In the genomic region with DNA sequence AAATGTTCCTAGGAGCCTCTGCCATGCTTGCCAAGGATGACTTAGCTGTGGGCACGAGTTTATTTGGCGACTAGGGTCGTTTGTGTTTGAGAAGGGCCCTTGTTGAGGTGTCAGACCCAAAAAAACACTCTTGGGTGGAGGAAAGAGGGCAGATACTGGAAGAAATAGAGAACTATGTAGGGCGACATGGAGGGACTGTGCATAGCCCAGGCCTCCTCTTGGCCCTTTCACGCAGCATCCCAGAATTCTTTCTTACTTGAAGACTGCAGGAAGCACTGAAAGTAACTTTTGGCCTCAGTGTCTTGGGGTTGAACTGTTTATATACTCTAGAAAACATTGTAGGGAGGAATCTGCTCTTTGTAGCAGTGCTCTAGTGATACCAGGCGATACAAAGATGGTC, we compare ENCODE assay signal across 1 cellular context.
TF ChIP-seq lines count a peak whose summit lies in the region.

No MANE protein-coding gene starts in this region.

TF ChIP-seq in K562, 482 proteins besides CTCF, POLR2A, EP300 and RAD21:
- TF ChIP-seq, protein P1, sequence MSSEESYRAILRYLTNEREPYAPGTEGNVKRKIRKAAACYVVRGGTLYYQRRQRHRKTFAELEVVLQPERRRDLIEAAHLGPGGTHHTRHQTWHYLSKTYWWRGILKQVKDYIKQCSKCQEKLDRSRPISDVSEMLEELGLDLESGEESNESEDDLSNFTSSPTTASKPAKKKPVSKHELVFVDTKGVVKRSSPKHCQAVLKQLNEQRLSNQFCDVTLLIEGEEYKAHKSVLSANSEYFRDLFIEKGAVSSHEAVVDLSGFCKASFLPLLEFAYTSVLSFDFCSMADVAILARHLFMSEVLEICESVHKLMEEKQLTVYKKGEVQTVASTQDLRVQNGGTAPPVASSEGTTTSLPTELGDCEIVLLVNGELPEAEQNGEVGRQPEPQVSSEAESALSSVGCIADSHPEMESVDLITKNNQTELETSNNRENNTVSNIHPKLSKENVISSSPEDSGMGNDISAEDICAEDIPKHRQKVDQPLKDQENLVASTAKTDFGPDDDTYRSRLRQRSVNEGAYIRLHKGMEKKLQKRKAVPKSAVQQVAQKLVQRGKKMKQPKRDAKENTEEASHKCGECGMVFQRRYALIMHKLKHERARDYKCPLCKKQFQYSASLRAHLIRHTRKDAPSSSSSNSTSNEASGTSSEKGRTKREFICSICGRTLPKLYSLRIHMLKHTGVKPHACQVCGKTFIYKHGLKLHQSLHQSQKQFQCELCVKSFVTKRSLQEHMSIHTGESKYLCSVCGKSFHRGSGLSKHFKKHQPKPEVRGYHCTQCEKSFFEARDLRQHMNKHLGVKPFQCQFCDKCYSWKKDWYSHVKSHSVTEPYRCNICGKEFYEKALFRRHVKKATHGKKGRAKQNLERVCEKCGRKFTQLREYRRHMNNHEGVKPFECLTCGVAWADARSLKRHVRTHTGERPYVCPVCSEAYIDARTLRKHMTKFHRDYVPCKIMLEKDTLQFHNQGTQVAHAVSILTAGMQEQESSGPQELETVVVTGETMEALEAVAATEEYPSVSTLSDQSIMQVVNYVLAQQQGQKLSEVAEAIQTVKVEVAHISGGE (CRISPR knock-in tag; IDR thresholded peaks at IDR 0.05), result 0 out of 6 replicates have a peak, but pooled peaks of 1 of the 3 experiments have one; percentile 2
- TF ChIP-seq, protein P2, sequence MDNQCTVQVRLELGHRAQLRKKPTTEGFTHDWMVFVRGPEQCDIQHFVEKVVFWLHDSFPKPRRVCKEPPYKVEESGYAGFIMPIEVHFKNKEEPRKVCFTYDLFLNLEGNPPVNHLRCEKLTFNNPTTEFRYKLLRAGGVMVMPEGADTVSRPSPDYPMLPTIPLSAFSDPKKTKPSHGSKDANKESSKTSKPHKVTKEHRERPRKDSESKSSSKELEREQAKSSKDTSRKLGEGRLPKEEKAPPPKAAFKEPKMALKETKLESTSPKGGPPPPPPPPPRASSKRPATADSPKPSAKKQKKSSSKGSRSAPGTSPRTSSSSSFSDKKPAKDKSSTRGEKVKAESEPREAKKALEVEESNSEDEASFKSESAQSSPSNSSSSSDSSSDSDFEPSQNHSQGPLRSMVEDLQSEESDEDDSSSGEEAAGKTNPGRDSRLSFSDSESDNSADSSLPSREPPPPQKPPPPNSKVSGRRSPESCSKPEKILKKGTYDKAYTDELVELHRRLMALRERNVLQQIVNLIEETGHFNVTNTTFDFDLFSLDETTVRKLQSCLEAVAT (IDR thresholded peaks at IDR 0.05), result 0 out of 4 replicates have a peak, but pooled peaks of 1 of the 2 experiments have one; percentile 7
- TF ChIP-seq ZNF224 (CRISPR knock-in tag; IDR thresholded peaks at IDR 0.05), result no peak
